ENCODE assay signal across 1 cellular context in the genomic region with DNA sequence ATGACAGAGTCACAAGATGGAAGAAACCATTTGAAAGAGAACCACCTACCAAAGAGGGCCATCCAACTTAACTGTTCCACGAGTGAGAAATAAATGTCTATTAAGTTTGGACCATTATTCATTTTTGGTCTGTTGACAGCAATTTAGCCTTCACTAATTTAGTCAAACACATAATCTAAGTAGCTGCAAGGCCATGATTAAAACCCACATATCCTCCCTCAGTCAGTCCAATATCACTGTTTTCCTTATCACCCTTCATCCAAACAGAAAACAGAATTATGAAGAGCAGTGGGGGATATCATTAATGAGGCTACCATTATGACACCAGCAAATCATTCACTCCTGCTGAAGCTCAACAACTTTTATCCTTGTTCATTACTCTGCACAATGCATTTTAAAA.
TF ChIP-seq lines count a peak whose summit lies in the region.

No MANE protein-coding gene starts in this region.

TF ChIP-seq in K562, 482 proteins besides CTCF, POLR2A, EP300 and RAD21 (continued from another document and continues in another):
- no peak for TF ChIP-seq E2F6 (IDR thresholded peaks at IDR 0.05; ENCODE audit: borderline replicate concordance in 1 of 2, extremely low read depth in 1 of 2, insufficient read depth in 1 of 2, insufficient read length in 1 of 2, low read depth in 1 of 2, low read length in 1 of 2, poor library complexity in 1 of 2, severe bottlenecking in 1 of 2)
- TF ChIP-seq ZNF507 (tag; conservative IDR thresholded peaks at IDR 0.05), result no peak
- no peak for TF ChIP-seq ZSCAN29 (IDR thresholded peaks at IDR 0.05)
- no peak for TF ChIP-seq DDX20 (tag; IDR thresholded peaks at IDR 0.05; ENCODE audit: low read depth)
- no peak for TF ChIP-seq NR0B1 (IDR thresholded peaks at IDR 0.05; ENCODE audit: partially characterized antibody)
- TF ChIP-seq, protein P1, sequence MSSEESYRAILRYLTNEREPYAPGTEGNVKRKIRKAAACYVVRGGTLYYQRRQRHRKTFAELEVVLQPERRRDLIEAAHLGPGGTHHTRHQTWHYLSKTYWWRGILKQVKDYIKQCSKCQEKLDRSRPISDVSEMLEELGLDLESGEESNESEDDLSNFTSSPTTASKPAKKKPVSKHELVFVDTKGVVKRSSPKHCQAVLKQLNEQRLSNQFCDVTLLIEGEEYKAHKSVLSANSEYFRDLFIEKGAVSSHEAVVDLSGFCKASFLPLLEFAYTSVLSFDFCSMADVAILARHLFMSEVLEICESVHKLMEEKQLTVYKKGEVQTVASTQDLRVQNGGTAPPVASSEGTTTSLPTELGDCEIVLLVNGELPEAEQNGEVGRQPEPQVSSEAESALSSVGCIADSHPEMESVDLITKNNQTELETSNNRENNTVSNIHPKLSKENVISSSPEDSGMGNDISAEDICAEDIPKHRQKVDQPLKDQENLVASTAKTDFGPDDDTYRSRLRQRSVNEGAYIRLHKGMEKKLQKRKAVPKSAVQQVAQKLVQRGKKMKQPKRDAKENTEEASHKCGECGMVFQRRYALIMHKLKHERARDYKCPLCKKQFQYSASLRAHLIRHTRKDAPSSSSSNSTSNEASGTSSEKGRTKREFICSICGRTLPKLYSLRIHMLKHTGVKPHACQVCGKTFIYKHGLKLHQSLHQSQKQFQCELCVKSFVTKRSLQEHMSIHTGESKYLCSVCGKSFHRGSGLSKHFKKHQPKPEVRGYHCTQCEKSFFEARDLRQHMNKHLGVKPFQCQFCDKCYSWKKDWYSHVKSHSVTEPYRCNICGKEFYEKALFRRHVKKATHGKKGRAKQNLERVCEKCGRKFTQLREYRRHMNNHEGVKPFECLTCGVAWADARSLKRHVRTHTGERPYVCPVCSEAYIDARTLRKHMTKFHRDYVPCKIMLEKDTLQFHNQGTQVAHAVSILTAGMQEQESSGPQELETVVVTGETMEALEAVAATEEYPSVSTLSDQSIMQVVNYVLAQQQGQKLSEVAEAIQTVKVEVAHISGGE (CRISPR knock-in tag; IDR thresholded peaks at IDR 0.05), result no peak
- no peak for TF ChIP-seq ELF4 (CRISPR knock-in tag; IDR thresholded peaks at IDR 0.05)
- TF ChIP-seq, protein P2, sequence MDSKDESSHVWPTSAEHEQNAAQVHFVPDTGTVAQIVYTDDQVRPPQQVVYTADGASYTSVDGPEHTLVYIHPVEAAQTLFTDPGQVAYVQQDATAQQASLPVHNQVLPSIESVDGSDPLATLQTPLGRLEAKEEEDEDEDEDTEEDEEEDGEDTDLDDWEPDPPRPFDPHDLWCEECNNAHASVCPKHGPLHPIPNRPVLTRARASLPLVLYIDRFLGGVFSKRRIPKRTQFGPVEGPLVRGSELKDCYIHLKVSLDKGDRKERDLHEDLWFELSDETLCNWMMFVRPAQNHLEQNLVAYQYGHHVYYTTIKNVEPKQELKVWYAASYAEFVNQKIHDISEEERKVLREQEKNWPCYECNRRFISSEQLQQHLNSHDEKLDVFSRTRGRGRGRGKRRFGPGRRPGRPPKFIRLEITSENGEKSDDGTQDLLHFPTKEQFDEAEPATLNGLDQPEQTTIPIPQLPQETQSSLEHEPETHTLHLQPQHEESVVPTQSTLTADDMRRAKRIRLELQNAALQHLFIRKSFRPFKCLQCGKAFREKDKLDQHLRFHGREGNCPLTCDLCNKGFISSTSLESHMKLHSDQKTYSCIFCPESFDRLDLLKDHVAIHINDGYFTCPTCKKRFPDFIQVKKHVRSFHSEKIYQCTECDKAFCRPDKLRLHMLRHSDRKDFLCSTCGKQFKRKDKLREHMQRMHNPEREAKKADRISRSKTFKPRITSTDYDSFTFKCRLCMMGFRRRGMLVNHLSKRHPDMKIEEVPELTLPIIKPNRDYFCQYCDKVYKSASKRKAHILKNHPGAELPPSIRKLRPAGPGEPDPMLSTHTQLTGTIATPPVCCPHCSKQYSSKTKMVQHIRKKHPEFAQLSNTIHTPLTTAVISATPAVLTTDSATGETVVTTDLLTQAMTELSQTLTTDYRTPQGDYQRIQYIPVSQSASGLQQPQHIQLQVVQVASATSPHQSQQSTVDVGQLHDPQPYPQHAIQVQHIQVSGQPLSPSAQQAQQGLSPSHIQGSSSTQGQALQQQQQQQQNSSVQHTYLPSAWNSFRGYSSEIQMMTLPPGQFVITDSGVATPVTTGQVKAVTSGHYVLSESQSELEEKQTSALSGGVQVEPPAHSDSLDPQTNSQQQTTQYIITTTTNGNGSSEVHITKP (IDR thresholded peaks at IDR 0.05; ENCODE audit: partially characterized antibody), result peak; percentile 80
- TF ChIP-seq KLF6 (CRISPR knock-in tag; IDR thresholded peaks at IDR 0.05; ENCODE audit: borderline replicate concordance), result no peak
- no peak for TF ChIP-seq MXI1 (IDR thresholded peaks at IDR 0.05; ENCODE audit: low read depth, low read length)
- TF ChIP-seq PML (IDR thresholded peaks at IDR 0.05; ENCODE audit: low read length), result 0 out of 2 replicates have a peak, but pooled peaks have one; percentile 38
- TF ChIP-seq MTF1 (CRISPR knock-in tag; IDR thresholded peaks at IDR 0.05; ENCODE audit: borderline replicate concordance), result no peak
- TF ChIP-seq FOS (IDR thresholded peaks at IDR 0.05; ENCODE audit: extremely low read depth, insufficient read length), result no peak
- TF ChIP-seq ETV5 (CRISPR knock-in tag; IDR thresholded peaks at IDR 0.05; ENCODE audit: low read depth), result no peak
- TF ChIP-seq FOXO4 (CRISPR knock-in tag; IDR thresholded peaks at IDR 0.05), result no peak
- no peak for TF ChIP-seq ZNF239 (CRISPR knock-in tag; IDR thresholded peaks at IDR 0.05)
- TF ChIP-seq ETV1 (tag; conservative IDR thresholded peaks at IDR 0.05; ENCODE audit: low read depth), result no peak
- TF ChIP-seq ZNF280B (CRISPR knock-in tag; IDR thresholded peaks at IDR 0.05), result no peak
- no peak for TF ChIP-seq ASH1L (IDR thresholded peaks at IDR 0.05; ENCODE audit: borderline replicate concordance, low read depth, partially characterized antibody)
- TF ChIP-seq CEBPZ (IDR thresholded peaks at IDR 0.05; ENCODE audit: borderline replicate concordance, low read depth, low read length), result no peak
- no peak for TF ChIP-seq HDAC3 (IDR thresholded peaks at IDR 0.05; ENCODE audit: borderline replicate concordance, partially characterized antibody)
- TF ChIP-seq HLTF (IDR thresholded peaks at IDR 0.05), result no peak
- peak; percentile 54 for TF ChIP-seq MEIS2 (IDR thresholded peaks at IDR 0.05; ENCODE audit: partially characterized antibody)
- TF ChIP-seq TEAD4 (IDR thresholded peaks at IDR 0.05; ENCODE audit: low read length), result peak; percentile 74
- TF ChIP-seq TEAD4 (CRISPR knock-in tag; IDR thresholded peaks at IDR 0.05; ENCODE audit: borderline replicate concordance), result no peak
- no peak for TF ChIP-seq MIER1 (IDR thresholded peaks at IDR 0.05; ENCODE audit: low read depth)
- TF ChIP-seq PTRF (tag; IDR thresholded peaks at IDR 0.05), result no peak
- TF ChIP-seq, protein P3, sequence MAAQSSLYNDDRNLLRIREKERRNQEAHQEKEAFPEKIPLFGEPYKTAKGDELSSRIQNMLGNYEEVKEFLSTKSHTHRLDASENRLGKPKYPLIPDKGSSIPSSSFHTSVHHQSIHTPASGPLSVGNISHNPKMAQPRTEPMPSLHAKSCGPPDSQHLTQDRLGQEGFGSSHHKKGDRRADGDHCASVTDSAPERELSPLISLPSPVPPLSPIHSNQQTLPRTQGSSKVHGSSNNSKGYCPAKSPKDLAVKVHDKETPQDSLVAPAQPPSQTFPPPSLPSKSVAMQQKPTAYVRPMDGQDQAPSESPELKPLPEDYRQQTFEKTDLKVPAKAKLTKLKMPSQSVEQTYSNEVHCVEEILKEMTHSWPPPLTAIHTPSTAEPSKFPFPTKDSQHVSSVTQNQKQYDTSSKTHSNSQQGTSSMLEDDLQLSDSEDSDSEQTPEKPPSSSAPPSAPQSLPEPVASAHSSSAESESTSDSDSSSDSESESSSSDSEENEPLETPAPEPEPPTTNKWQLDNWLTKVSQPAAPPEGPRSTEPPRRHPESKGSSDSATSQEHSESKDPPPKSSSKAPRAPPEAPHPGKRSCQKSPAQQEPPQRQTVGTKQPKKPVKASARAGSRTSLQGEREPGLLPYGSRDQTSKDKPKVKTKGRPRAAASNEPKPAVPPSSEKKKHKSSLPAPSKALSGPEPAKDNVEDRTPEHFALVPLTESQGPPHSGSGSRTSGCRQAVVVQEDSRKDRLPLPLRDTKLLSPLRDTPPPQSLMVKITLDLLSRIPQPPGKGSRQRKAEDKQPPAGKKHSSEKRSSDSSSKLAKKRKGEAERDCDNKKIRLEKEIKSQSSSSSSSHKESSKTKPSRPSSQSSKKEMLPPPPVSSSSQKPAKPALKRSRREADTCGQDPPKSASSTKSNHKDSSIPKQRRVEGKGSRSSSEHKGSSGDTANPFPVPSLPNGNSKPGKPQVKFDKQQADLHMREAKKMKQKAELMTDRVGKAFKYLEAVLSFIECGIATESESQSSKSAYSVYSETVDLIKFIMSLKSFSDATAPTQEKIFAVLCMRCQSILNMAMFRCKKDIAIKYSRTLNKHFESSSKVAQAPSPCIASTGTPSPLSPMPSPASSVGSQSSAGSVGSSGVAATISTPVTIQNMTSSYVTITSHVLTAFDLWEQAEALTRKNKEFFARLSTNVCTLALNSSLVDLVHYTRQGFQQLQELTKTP (IDR thresholded peaks at IDR 0.05; ENCODE audit: low read depth in 1 of 2, partially characterized antibody in 2 of 2), result no peak
- no peak for TF ChIP-seq CXXC5 (CRISPR knock-in tag; IDR thresholded peaks at IDR 0.05)
- 0 out of 2 replicates have a peak, but pooled peaks have one; percentile 40 for TF ChIP-seq CBFA2T2 (conservative IDR thresholded peaks at IDR 0.05)
- TF ChIP-seq KAT8 (IDR thresholded peaks at IDR 0.05; ENCODE audit: low read depth), result no peak
- peak in 1 of 2 experiments; percentile 26; a peak in 1 of 4 replicates for TF ChIP-seq KDM1A (IDR thresholded peaks at IDR 0.05)
- TF ChIP-seq POLR2H (tag; IDR thresholded peaks at IDR 0.05; ENCODE audit: low read depth), result no peak
- no peak for TF ChIP-seq ZC3H8 (IDR thresholded peaks at IDR 0.05)
- TF ChIP-seq ZNF76 (CRISPR knock-in tag; IDR thresholded peaks at IDR 0.05; ENCODE audit: borderline replicate concordance), result no peak
- no peak for TF ChIP-seq IFI16 (CRISPR knock-in tag; IDR thresholded peaks at IDR 0.05)
- TF ChIP-seq NCOR1 (IDR thresholded peaks at IDR 0.05), result peak; percentile 22; the same call in 1 of the 2 replicates
- no peak for TF ChIP-seq ZNF57 (CRISPR knock-in tag; IDR thresholded peaks at IDR 0.05)
- TF ChIP-seq TAF9B (IDR thresholded peaks at IDR 0.05; ENCODE audit: partially characterized antibody), result no peak
- no peak for TF ChIP-seq SNIP1 (IDR thresholded peaks at IDR 0.05; ENCODE audit: low read depth)
- peak; percentile 54 for TF ChIP-seq ARID1B (IDR thresholded peaks at IDR 0.05)
- no peak for TF ChIP-seq POU5F1 (IDR thresholded peaks at IDR 0.05; ENCODE audit: borderline replicate concordance, low read depth, low read length, partially characterized antibody)
- peak; percentile 78 for TF ChIP-seq CBFA2T3 (IDR thresholded peaks at IDR 0.05)
- TF ChIP-seq RBM22 (IDR thresholded peaks at IDR 0.05; ENCODE audit: low read depth, low read length, poor library complexity, severe bottlenecking), result peak; percentile 27
